ENCODE assay signal across 17 cellular contexts in genomic region chr2:85251070-85251616, GRCh38.
"Had no signal": no experiment of that assay in that cellular context is flagged by ENCODE, and none has a peak within 500 bp of the region (broad histone marks: within the 10 kb centered on the region; RNA-seq: fewer than 3 reads in every experiment).

No MANE protein-coding gene starts in this region.

- H3K4me3 ChIP-seq: gastrocnemius medialis, heart right ventricle, tibial nerve had no signal

- H3K36me3 ChIP-seq: gastrocnemius medialis, heart right ventricle, tibial nerve had no signal

- H3K36me3 Mint-ChIP-seq: activated naive CD4-positive, alpha-beta T cell treated with anti-CD3 and anti-CD28 coated beads, Interleukin-2, amount 50 U/mL, for 24 hours had no signal

- H3K27ac ChIP-seq: gastrocnemius medialis had no signal

- H3K4me1 Mint-ChIP-seq: activated B cell treated with CpG ODN at 0.5 μM for 24 hours; activated naive CD4-positive, alpha-beta T cell treated with anti-CD3 and anti-CD28 coated beads, Interleukin-2, amount 50 U/mL, for 24 hours had no signal

- ATAC-seq: activated CD8-positive, alpha-beta T cell treated with anti-CD3 and anti-CD28 coated beads for 36 hours; gastrocnemius medialis; heart right ventricle; left colon had no signal

- DNase-seq: activated B cell treated with CpG ODN at 0.5 μM for 24 hours; activated CD4-positive, alpha-beta T cell treated with anti-CD3 and anti-CD28 coated beads for 48 hours; activated CD8-positive, alpha-beta T cell treated with anti-CD3 and anti-CD28 coated beads for 36 hours; activated effector memory CD4-positive, alpha-beta T cell treated with anti-CD3 and anti-CD28 coated beads, Interleukin-2, amount 50 U/mL, for 16 hours; activated T-cell treated with anti-CD3 and anti-CD28 coated beads, Interleukin-2, amount 50 U/mL, for 48 hours; effector CD8-positive, alpha-beta T cell; gastrocnemius medialis; heart right ventricle; left colon; nucleus accumbens; posterior cingulate gyrus; stimulated activated CD4-positive, alpha-beta T cell treated with anti-CD3 and anti-CD28 coated beads, Interleukin-15, amount 100 ng/mL, for 24 hours; stimulated activated CD4-positive, alpha-beta T cell treated with anti-CD3 and anti-CD28 coated beads, Interleukin-4, amount 100 ng/mL, for 1 hour; stimulated activated naive CD4-positive, alpha-beta T cell; T-helper 2 cell had no signal

- H3K27ac Mint-ChIP-seq: activated B cell treated with CpG ODN at 0.5 μM for 24 hours; activated CD8-positive, alpha-beta T cell treated with anti-CD3 and anti-CD28 coated beads for 36 hours; activated naive CD4-positive, alpha-beta T cell treated with anti-CD3 and anti-CD28 coated beads, Interleukin-2, amount 50 U/mL, for 24 hours had no signal

- H3K27me3 ChIP-seq: gastrocnemius medialis, heart right ventricle, tibial nerve had no signal

- H3K4me3 Mint-ChIP-seq: activated B cell treated with CpG ODN at 0.5 μM for 24 hours; activated CD8-positive, alpha-beta T cell treated with anti-CD3 and anti-CD28 coated beads for 36 hours; activated naive CD4-positive, alpha-beta T cell treated with anti-CD3 and anti-CD28 coated beads, Interleukin-2, amount 50 U/mL, for 24 hours had no signal

- H3K9me3 Mint-ChIP-seq: activated B cell treated with CpG ODN at 0.5 μM for 24 hours; activated CD8-positive, alpha-beta T cell treated with anti-CD3 and anti-CD28 coated beads for 36 hours; activated naive CD4-positive, alpha-beta T cell treated with anti-CD3 and anti-CD28 coated beads, Interleukin-2, amount 50 U/mL, for 24 hours had no signal

- H3K27me3 Mint-ChIP-seq: activated naive CD4-positive, alpha-beta T cell treated with anti-CD3 and anti-CD28 coated beads, Interleukin-2, amount 50 U/mL, for 24 hours had no signal

- H3K9me3 ChIP-seq: gastrocnemius medialis, heart right ventricle, tibial nerve had no signal
